ENCODE assay signal across 17 cellular contexts in the genomic region with DNA sequence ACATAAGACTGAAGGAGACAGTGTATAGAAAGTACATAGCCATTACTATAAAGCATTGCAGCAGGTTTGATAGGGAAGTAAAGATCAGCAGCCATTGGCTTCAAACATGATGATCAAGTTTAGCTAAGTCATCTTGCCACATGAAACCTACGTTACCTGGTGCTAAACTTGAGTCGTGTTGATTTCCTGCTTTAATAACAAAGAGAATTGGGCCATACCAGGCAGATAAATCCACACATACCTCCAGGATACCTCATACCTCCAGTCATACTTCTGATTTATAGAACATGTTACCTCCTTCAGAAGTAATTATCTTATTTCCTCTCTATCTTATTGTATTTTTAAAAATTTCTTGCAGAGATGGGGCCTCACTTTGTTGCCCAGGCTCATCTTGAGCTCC. TPM values are rescaled to one million over a fixed set of nuclear protein-coding genes. Genes with fewer than 3 reads are reported as not detected.
DNase-seq lines count a peak whose midpoint lies in the region; TF ChIP-seq lines count a peak whose summit lies in the region.
"Had no signal": no experiment of that assay in that cellular context is flagged by ENCODE, and none has a peak within 500 bp of the region (broad histone marks: within the 10 kb centered on the region; RNA-seq: fewer than 3 reads in every experiment).

No MANE protein-coding gene starts in this region.

- DNase-seq in GM12864 (ENCODE audit: low read depth) (no peak), Karpas-422 (peak; percentile 48), GM10248 (ENCODE audit: extremely low spot score) (no peak), NCI-H1436 (lab: John Stamatoyannopoulos, UW) (no peak), amygdala (lab: John Stamatoyannopoulos, UW) (no peak)
- DNase-seq: activated naive CD8-positive, alpha-beta T cell treated with anti-CD3 and anti-CD28 coated beads, Interleukin-2, amount 10 ng/mL, durations not matched to agents 7 days and 5 days; brain microvascular endothelial cell; NCI-H1694 treated with DMSO at 0.1 percent for 48 hours; NCI-H2227 treated with DMSO at 0.1 percent for 48 hours; nucleus accumbens; Peyer's patch; right cardiac atrium; stimulated activated naive CD4-positive, alpha-beta T cell treated with Interleukin-2 at 50 U/mL for 16 hours; T-helper 9 cell; tibial artery had no signal

- H3K27me3 ChIP-seq in Karpas-422 (ENCODE audit: low read length): no peaks in the 10 kb centered on the region
- H3K27me3 ChIP-seq in esophagus (ENCODE audit: control insufficient read depth in 1 of 2, insufficient read depth in 2 of 2, low read length in 2 of 2): no peaks in the 10 kb centered on the region
- H3K27me3 ChIP-seq: brain microvascular endothelial cell, Peyer's patch, tibial artery had no signal

- peak overlapping the region; percentile 59; the same call in 1 of the 2 replicates for H2AFZ ChIP-seq in Karpas-422 (ENCODE audit: low read length)

- CTCF ChIA-PET in GM10248 (lab: Yijun Ruan, JAX): interaction anchor here (0.8 to 3.5 kb wide), 5 partner anchors 13 to 284 kb away, joined by 3 to 10 read pairs (median 3); no protein-coding TSS in a partner anchor

- no peaks in the 10 kb centered on the region for H3K9me3 ChIP-seq in Karpas-422 (ENCODE audit: low read length)
- H3K9me3 ChIP-seq in esophagus (ENCODE audit: control insufficient read depth in 2 of 2, insufficient read depth in 1 of 2, low read depth in 1 of 2, low read length in 1 of 2): no peaks in the 10 kb centered on the region
- H3K9me3 ChIP-seq: Peyer's patch, tibial artery had no signal

- no peak overlapping the region for H3K27ac ChIP-seq in Karpas-422 (ENCODE audit: low read length)
- H3K27ac ChIP-seq in esophagus (ENCODE audit: low read depth in 2 of 2, low read length in 1 of 2): peak overlapping the region; percentile 79 to 90
- H3K27ac ChIP-seq in skin epidermis: peak overlapping the region in 18 of 21 experiments; percentile 37 to 85 (median 66)
- H3K27ac ChIP-seq: brain microvascular endothelial cell, tibial artery had no signal

- peaks cover 33% of the 10 kb centered on the region for H3K4me1 ChIP-seq in Karpas-422 (ENCODE audit: low read length)
- H3K4me1 ChIP-seq in esophagus (ENCODE audit: control insufficient read depth in 2 of 2, insufficient read depth in 2 of 2, low read length in 1 of 2): peaks cover 0 to 7% of the 10 kb centered on the region in 2 donors

- no peaks in the 10 kb centered on the region for H3K9me2 ChIP-seq in Karpas-422 (replicated peaks; ENCODE audit: insufficient read depth, low read length)

- no peaks in the 10 kb centered on the region for H4K20me1 ChIP-seq in Karpas-422 (ENCODE audit: insufficient read depth, low read depth, low read length)

- peak overlapping the region; percentile 52 for H3K4me3 ChIP-seq in GM12864 (ENCODE audit: low read depth, low read length)
- H3K4me3 ChIP-seq in Karpas-422 (ENCODE audit: low read length): no peak overlapping the region
- no peak overlapping the region for H3K4me3 ChIP-seq in esophagus (ENCODE audit: low read depth in 1 of 2, low read length in 2 of 2)
- H3K4me3 ChIP-seq in skin epidermis: no peak overlapping the region
- H3K4me3 ChIP-seq: Peyer's patch, tibial artery had no signal

- POLR2A ChIA-PET in GM10248 (lab: Yijun Ruan, JAX): no interaction called here

- no peaks in the 10 kb centered on the region for H3K79me2 ChIP-seq in Karpas-422 (ENCODE audit: low read length)

- H3K36me3 ChIP-seq in Karpas-422 (ENCODE audit: insufficient read depth, low read length) (no peaks in the 10 kb centered on the region), esophagus (ENCODE audit: control insufficient read depth in 2 of 2, insufficient read depth in 2 of 2, low read length in 1 of 2) (no peaks in the 10 kb centered on the region)
- H3K36me3 ChIP-seq: brain microvascular endothelial cell, Peyer's patch, tibial artery had no signal

- H3K9ac ChIP-seq in Karpas-422 (ENCODE audit: low read length): no peak overlapping the region

- TF ChIP-seq CTCF in GM12864 (IDR thresholded peaks at IDR 0.05; ENCODE audit: low read depth, low read length, missing control alignments): no peak
- no peak for TF ChIP-seq CTCF in GM10248 (IDR thresholded peaks at IDR 0.05; ENCODE audit: control extremely low read depth, extremely low read depth, low read depth, missing control alignments)

- WGBS in esophagus, 2 donors: 38 to 40% methylated on average over 2 of the region's 2 CpGs

- H3K4me2 ChIP-seq in Karpas-422 (ENCODE audit: low read depth, low read length, poor library complexity, severe bottlenecking): no peak overlapping the region

RNA-seq across cellular contexts. Expression of gene KYNU, which starts 10.3 kb away (rescaled TPM):
- 0.75 and 1.8 TPM in 2 replicates for total RNA-seq in Karpas-422 (2014; rRNA removed; shearing (Covaris generic); ENCODE audit: low replicate concordance)
- 1 to 10 TPM; 2.4 to 2.7 TPM for polyA plus RNA-seq in esophagus
